In the genomic region with DNA sequence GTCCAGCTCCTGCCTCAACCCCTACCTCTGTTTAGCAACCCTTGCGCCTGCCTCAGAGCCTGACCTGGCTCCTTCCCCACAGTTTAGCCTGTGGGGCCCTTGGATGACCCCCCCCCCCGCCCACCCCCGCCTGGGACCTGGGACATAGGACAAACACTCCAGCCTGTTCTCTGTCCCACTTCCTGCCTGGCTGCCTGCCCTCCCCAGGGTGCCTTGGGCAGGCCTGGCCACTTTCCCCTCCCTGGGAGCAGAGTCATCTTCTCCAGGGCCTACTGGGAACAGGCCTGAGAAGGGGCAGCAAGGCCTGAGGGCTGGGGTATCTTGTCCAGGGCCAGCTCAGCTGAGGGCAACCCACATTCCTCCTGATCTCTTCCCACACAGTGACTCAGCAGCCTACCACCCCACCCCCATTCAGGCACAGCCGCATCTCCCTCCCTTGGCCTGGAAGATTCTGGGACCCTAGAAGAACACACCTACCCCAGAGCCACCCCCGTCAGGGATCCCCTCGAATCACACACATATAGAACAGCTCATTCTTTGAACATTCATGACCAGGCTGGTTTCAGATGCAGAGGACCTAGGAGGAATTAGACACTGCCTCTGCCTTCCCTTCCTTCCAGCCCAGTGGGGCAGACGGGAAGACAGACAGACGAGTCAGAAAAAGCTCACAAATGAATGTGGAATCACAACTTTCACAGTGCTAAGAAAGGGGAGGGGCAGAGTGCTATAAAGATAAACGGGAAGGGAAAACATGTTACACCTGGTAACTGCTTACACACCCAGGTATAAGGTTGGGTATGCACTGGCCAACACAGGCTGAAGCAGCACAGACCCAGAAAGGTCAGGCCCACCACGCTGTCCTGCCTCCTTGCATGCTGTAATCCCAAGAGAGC, we compare ENCODE assay signal across 9 cellular contexts. TPM values are rescaled to one million over a fixed set of nuclear protein-coding genes. Genes with fewer than 3 reads are reported as not detected.
DNase-seq lines count a peak whose midpoint lies in the region; ATAC-seq and TF ChIP-seq lines count a peak whose summit lies in the region.
"Had no signal": no experiment of that assay in that cellular context is flagged by ENCODE, and none has a peak within 500 bp of the region (broad histone marks: within the 10 kb centered on the region; RNA-seq: fewer than 3 reads in every experiment).

No MANE protein-coding gene starts in this region.

- TF ChIP-seq CTCF in epithelial cell of esophagus (IDR thresholded peaks at IDR 0.05; ENCODE audit: insufficient read depth, low read depth, low read length, missing control alignments) (no peak), nephron progenitor cell (IDR thresholded peaks at IDR 0.05) (no peak)

- peaks cover 7% of the 10 kb centered on the region for H3K36me3 ChIP-seq in CD8-positive, alpha-beta memory T cell (ENCODE audit: insufficient read depth, low read length)

- CTCF ChIA-PET in CD8-positive, alpha-beta memory T cell (lab: Charles Lee) = no interaction called here

- no peak for DNase-seq in CD8-positive, alpha-beta memory T cell
- DNase-seq in RPMI7951 (ENCODE audit: low read depth) (peak; percentile 98), epithelial cell of esophagus (ENCODE audit: low read depth) (peak; percentile 80), nephron progenitor cell (no peak), activated gamma-delta T cell treated with Interleukin-2 at 50 U/mL for 16 hours (no peak)
- no peak for DNase-seq in activated CD8-positive, alpha-beta memory T cell treated with anti-CD3 and anti-CD28 coated beads for 24 hours
- no peak for DNase-seq in stimulated activated CD4-positive, alpha-beta T cell treated with anti-CD3 and anti-CD28 coated beads, Interleukin-2, amount 100 ng/mL, for 24 hours

- no peak overlapping the region for H3K4me3 ChIP-seq in CD8-positive, alpha-beta memory T cell (ENCODE audit: low read length)
- no peak overlapping the region for H3K4me3 ChIP-seq in epithelial cell of esophagus (ENCODE audit: low read length)

- POLR2A ChIA-PET in CD8-positive, alpha-beta memory T cell (lab: Charles Lee) = no interaction called here

- H3K9me3 ChIP-seq in CD8-positive, alpha-beta memory T cell (ENCODE audit: low read length) = no peaks in the 10 kb centered on the region

- no peaks in the 10 kb centered on the region for H3K9me3 Mint-ChIP-seq in CD8-positive, alpha-beta memory T cell
- H3K9me3 Mint-ChIP-seq in nephron progenitor cell = no peaks in the 10 kb centered on the region

- H3K27ac Mint-ChIP-seq in CD8-positive, alpha-beta memory T cell = peak overlapping the region in 6 of 8 donors; percentile 26 to 78 (median 75)
- H3K27ac Mint-ChIP-seq in nephron progenitor cell = peak overlapping the region; percentile 36

- peaks cover 21 to 34% (median 27%) of the 10 kb centered on the region in 3 donors for H3K4me1 Mint-ChIP-seq in CD8-positive, alpha-beta memory T cell
- peaks cover 44% of the 10 kb centered on the region for H3K4me1 Mint-ChIP-seq in nephron progenitor cell

- H3K27ac ChIP-seq in CD8-positive, alpha-beta memory T cell (ENCODE audit: low read depth, low read length) = peak overlapping the region; percentile 51
- H3K27ac ChIP-seq: HL-60 had no signal

- H3K27me3 ChIP-seq in CD8-positive, alpha-beta memory T cell (ENCODE audit: insufficient read depth, low read length, poor library complexity, severe bottlenecking) = no peaks in the 10 kb centered on the region

- H3K4me1 ChIP-seq in CD8-positive, alpha-beta memory T cell (ENCODE audit: insufficient read depth, low read length) = peaks cover 28% of the 10 kb centered on the region

- no peak for ATAC-seq in HG03095 (IDR thresholded peaks at IDR 0.05; ENCODE audit: unreplicated experiment)

- no peak overlapping the region for H3K4me3 Mint-ChIP-seq in CD8-positive, alpha-beta memory T cell
- no peak overlapping the region for H3K4me3 Mint-ChIP-seq in nephron progenitor cell

- H3K36me3 Mint-ChIP-seq in CD8-positive, alpha-beta memory T cell = peaks cover 0 to 36% (median 4%) of the 10 kb centered on the region in 3 donors
- H3K36me3 Mint-ChIP-seq in nephron progenitor cell (ENCODE audit: low read depth) = peaks cover 10% of the 10 kb centered on the region

- no peaks in the 10 kb centered on the region for H3K27me3 Mint-ChIP-seq in CD8-positive, alpha-beta memory T cell
- no peaks in the 10 kb centered on the region for H3K27me3 Mint-ChIP-seq in nephron progenitor cell (ENCODE audit: low read depth, poor library complexity)

RNA-seq across cellular contexts. Expression of gene FHOD1, which starts 6.0 kb away (rescaled TPM):
- total RNA-seq in CD8-positive, alpha-beta memory T cell = 100 to 1,000 TPM; 111 to 117 TPM
- polyA plus RNA-seq in CD8-positive, alpha-beta memory T cell = 5.5 TPM
- 33.6 and 37.2 TPM in 2 replicates for total RNA-seq in RPMI7951 (2014; rRNA removed; shearing (Covaris generic))

RNA-seq across cellular contexts. Expression of gene SLC9A5, which starts 7.5 kb away (rescaled TPM):
- 1 to 10 TPM; 5.2 TPM for total RNA-seq in CD8-positive, alpha-beta memory T cell
- not detected for polyA plus RNA-seq in CD8-positive, alpha-beta memory T cell
- 0.98 and 1.1 TPM in 2 replicates for total RNA-seq in RPMI7951 (2014; rRNA removed; shearing (Covaris generic))

RNA-seq across cellular contexts. Expression of gene TMEM208, which starts 14.3 kb away (rescaled TPM):
- total RNA-seq in CD8-positive, alpha-beta memory T cell = 10 to 100 TPM; 58.4 to 69.5 TPM
- polyA plus RNA-seq in CD8-positive, alpha-beta memory T cell = 83.7 TPM
- total RNA-seq in RPMI7951 (2014; rRNA removed; shearing (Covaris generic)) = 37.1 and 48.5 TPM in 2 replicates

RNA-seq across cellular contexts. Expression of gene PLEKHG4, which starts 38.1 kb away (rescaled TPM):
- 10 to 100 TPM; 25.3 to 29.3 TPM for total RNA-seq in CD8-positive, alpha-beta memory T cell
- 1.6 TPM for polyA plus RNA-seq in CD8-positive, alpha-beta memory T cell
- total RNA-seq in RPMI7951 (2014; rRNA removed; shearing (Covaris generic)) = 2.9 and 4.9 TPM in 2 replicates

RNA-seq across cellular contexts. Expression of gene ELMO3, which starts 42.3 kb away (rescaled TPM):
- total RNA-seq in CD8-positive, alpha-beta memory T cell = 1 to 10 TPM; 5.0 to 5.3 TPM
- polyA plus RNA-seq in CD8-positive, alpha-beta memory T cell = not detected
- total RNA-seq in RPMI7951 (2014; rRNA removed; shearing (Covaris generic)) = 0.48 and 0.78 TPM in 2 replicates

Comparison
In these comparisons a context has a peak if more than half of its experiments do, and no peak if none do; other contexts are left out.
1. DNase-seq: peak in RPMI7951 (single experiment) and epithelial cell of esophagus (single experiment); none in CD8-positive, alpha-beta memory T cell (0 of 5), nephron progenitor cell (single experiment), activated CD8-positive, alpha-beta memory T cell treated with anti-CD3 and anti-CD28 coated beads for 24 hours (single experiment), activated gamma-delta T cell treated with Interleukin-2 at 50 U/mL for 16 hours (single experiment) and stimulated activated CD4-positive, alpha-beta T cell treated with anti-CD3 and anti-CD28 coated beads, Interleukin-2, amount 100 ng/mL, for 24 hours (0 of 2).